27 cellular contexts compared by ENCODE assay signal in the genomic region with DNA sequence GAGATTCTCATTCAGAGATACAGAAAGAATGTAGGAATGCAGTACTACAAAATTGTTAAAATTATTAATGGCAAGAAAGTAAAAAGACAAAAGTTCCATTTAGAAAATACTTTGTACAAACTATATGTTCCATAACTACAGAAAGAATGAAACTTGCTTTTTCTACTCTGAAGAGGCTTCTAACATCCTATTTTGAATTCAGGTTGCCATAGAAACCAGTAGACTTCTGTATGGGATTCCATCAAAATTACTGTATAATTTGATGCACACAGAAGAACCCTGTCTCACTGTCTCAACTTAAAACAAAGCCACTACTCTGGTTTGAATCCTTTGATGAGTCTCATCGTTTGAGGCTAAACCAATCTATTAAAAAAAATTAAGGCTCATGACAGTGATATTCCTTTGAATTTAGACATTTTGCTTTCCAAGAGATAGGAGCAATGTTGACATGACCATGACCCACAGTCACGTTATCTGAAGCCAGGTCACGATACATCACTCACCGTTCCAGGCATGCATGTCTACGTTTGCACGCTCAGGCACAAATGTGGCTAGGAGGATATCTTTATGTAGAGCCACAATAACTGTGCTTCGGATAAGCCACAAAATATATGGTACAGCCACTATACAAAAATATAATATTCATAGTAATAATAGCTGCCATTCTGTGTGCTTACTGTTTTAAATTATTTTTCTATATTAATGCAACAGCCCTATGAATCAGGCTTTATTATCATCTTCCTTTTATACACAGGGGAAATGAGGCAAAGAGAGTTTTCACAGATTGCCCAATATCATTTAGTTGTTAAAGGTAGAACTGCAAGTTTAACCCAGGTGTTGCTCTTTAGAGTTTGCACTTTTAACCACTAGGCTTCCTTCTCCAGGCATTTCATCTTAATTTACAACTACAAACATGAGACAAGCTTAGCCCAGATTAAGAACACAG.
"Had no signal": no experiment of that assay in that cellular context is flagged by ENCODE, and none has a peak within 500 bp of the region (broad histone marks: within the 10 kb centered on the region; RNA-seq: fewer than 3 reads in every experiment).

No MANE protein-coding gene starts in this region.

- H3K4me3 ChIP-seq: pancreas, prostate gland, skin epidermis, smooth muscle cell, spleen, suprapubic skin, testis, tibial artery, transverse colon, upper lobe of right lung, uterus had no signal

- H3K27ac ChIP-seq: neutrophil, pancreas, prostate gland, skin epidermis, spleen, suprapubic skin, testis, tibial artery, transverse colon, upper lobe of right lung, uterus had no signal

- ATAC-seq: naive thymus-derived CD4-positive, alpha-beta T cell; natural killer cell; pancreas; right cardiac atrium; sciatic nerve; stimulated activated memory B cell treated with anti-CD40 and anti-IgM and Interleukin-4, amounts not matched to agents 10 μg/mL and 1 μg/mL and 100 μg/mL, for 72 hours; stimulated activated naive CD8-positive, alpha-beta T cell treated with anti-CD3 and anti-CD28 coated beads, Interleukin-15, amount 100 ng/mL, for 72 hours; stimulated activated naive CD8-positive, alpha-beta T cell treated with anti-CD3 and anti-CD28 coated beads, Interleukin-15, Interleukin-2, amounts not matched to agents 100 U/mL and 50 U/mL, for 24 hours; upper lobe of right lung had no signal

- H3K4me2 ChIP-seq: smooth muscle cell had no signal

- H3K27me3 ChIP-seq: neutrophil, pancreas, spleen, suprapubic skin, testis, tibial artery, transverse colon, upper lobe of right lung, uterus had no signal

- DNase-seq: naive thymus-derived CD4-positive, alpha-beta T cell; natural killer cell; nucleus accumbens; pancreas; right cardiac atrium; spleen; stimulated activated CD4-positive, alpha-beta T cell treated with anti-CD3 and anti-CD28 coated beads, Interleukin-12 subunit alpha, Interleukin-12 subunit beta, amount 100 ng/mL, for 4 hours; stimulated activated CD4-positive, alpha-beta T cell treated with anti-CD3 and anti-CD28 coated beads, Interleukin-1b, Interleukin-23, amount 100 ng/mL, for 48 hours; stimulated activated CD4-positive, alpha-beta T cell treated with anti-CD3 and anti-CD28 coated beads, Interleukin-4, amount 100 ng/mL, for 1 hour; stimulated activated CD4-positive, alpha-beta T cell treated with anti-CD3 and anti-CD28 coated beads, Interleukin-4, amount 100 ng/mL, for 4 hours; stimulated activated CD8-positive, alpha-beta memory T cell treated with anti-CD3 and anti-CD28 coated beads, Interleukin-4, amount 100 ng/mL, for 48 hours; stimulated activated naive CD4-positive, alpha-beta T cell; stimulated activated naive CD8-positive, alpha-beta T cell treated with anti-CD3 and anti-CD28 coated beads, Interleukin-15, amount 100 ng/mL, for 72 hours; stimulated activated naive CD8-positive, alpha-beta T cell treated with anti-CD3 and anti-CD28 coated beads, Interleukin-15, Interleukin-2, amounts not matched to agents 100 U/mL and 50 U/mL, for 24 hours; substantia nigra; testis; tibial artery; transverse colon; upper lobe of right lung; uterus had no signal

- H3K9me3 ChIP-seq: neutrophil, pancreas, prostate gland, spleen, suprapubic skin, testis, tibial artery, transverse colon, upper lobe of right lung, uterus had no signal

- H3K4me1 ChIP-seq: pancreas, prostate gland, spleen, suprapubic skin, testis, transverse colon, upper lobe of right lung, uterus had no signal

- H3K36me3 ChIP-seq: neutrophil, pancreas, prostate gland, spleen, suprapubic skin, tibial artery, transverse colon, upper lobe of right lung, uterus had no signal
